17 cellular contexts compared by ENCODE assay signal in the genomic region with DNA sequence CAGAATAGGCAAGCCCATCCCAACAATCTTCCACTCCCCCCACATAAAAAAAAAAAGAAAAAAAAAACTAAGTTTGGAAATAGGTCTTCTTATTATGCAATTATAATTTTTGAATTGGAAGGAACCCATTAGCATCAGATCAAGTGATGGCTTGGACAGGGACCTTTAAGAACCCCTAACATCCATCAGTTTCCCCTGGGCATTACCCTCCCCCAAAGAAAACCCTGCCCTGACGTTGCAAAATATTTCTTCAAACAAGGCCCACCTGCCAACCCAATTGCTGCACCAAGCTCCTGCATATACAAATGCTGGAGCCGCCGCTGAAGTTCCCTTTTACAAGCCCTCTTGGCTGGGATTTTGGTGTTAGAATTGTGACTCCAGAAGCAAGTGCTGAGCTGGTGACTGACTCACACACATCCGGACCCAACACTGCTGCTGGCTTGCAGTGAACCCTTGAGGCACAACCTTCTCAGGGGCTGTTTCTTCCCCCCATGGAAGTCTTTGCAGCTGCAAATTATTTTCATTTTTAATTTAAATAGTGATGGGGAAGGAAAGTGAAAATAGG. TPM values are rescaled to one million over a fixed set of nuclear protein-coding genes. Genes with fewer than 3 reads are reported as not detected.
DNase-seq lines count a peak whose midpoint lies in the region; ATAC-seq and TF ChIP-seq lines count a peak whose summit lies in the region.
"Had no signal": no experiment of that assay in that cellular context is flagged by ENCODE, and none has a peak within 500 bp of the region (broad histone marks: within the 10 kb centered on the region; RNA-seq: fewer than 3 reads in every experiment).

No MANE protein-coding gene starts in this region.

- CTCF ChIA-PET in BJ (lab: Yijun Ruan, JAX): interaction anchor here (1.2 to 3.3 kb wide), 4 partner anchors 10 to 101 kb away, joined by 3 to 13 read pairs (median 5); a partner anchor contains a TSS

- H3K27me3 ChIP-seq in BJ (ENCODE audit: control insufficient read depth, insufficient read depth, low read length) (no peaks in the 10 kb centered on the region), osteoblast (ENCODE audit: insufficient read depth, low read length) (no peaks in the 10 kb centered on the region)
- H3K27me3 ChIP-seq: BLaER1, neutrophil had no signal

- TF ChIP-seq CTCF in BJ (IDR thresholded peaks at IDR 0.05; ENCODE audit: insufficient read depth, low read depth, low read length): no peak
- no peak for TF ChIP-seq CTCF in NB4 (IDR thresholded peaks at IDR 0.05; ENCODE audit: low read depth, low read length)
- TF ChIP-seq CTCF in osteoblast (IDR thresholded peaks at IDR 0.05; ENCODE audit: extremely low read depth, low read depth, low read length): no peak

- no peak overlapping the region for H3K27ac ChIP-seq in osteoblast (ENCODE audit: low read depth, low read length)
- H3K27ac ChIP-seq: BLaER1, neutrophil, RWPE1 had no signal

- no peak overlapping the region for H3K4me2 ChIP-seq in osteoblast (ENCODE audit: insufficient read depth, low read length)
- H3K4me2 ChIP-seq: BLaER1 had no signal

- no peaks in the 10 kb centered on the region for H3K9me3 ChIP-seq in osteoblast (ENCODE audit: low read depth, low read length)
- H3K9me3 ChIP-seq: BLaER1, neutrophil had no signal

- H2AFZ ChIP-seq in osteoblast (ENCODE audit: low read length): no peak overlapping the region

- H3K4me3 ChIP-seq in BJ (ENCODE audit: low read depth, low read length) (no peak overlapping the region), NB4 (ENCODE audit: low read depth, low read length) (no peak overlapping the region), osteoblast (ENCODE audit: insufficient read depth, low read length) (no peak overlapping the region)
- H3K4me3 ChIP-seq: BLaER1 had no signal

- POLR2A ChIA-PET in BJ (lab: Charles Lee): no interaction called here

- H3K79me2 ChIP-seq in osteoblast (ENCODE audit: insufficient read depth, low read length): no peaks in the 10 kb centered on the region

- peaks cover 30% of the 10 kb centered on the region for H3K4me1 ChIP-seq in osteoblast (ENCODE audit: insufficient read depth, low read length)
- H3K4me1 ChIP-seq: BLaER1 had no signal

- H4K20me1 ChIP-seq in osteoblast (ENCODE audit: insufficient read depth, low read length): no peaks in the 10 kb centered on the region
- H4K20me1 ChIP-seq: BLaER1 had no signal

- TF ChIP-seq POLR2A in NB4 (IDR thresholded peaks at IDR 0.05; ENCODE audit: extremely low read depth, insufficient read length): no peak

- no peak for ATAC-seq in GM19351 (IDR thresholded peaks at IDR 0.05; ENCODE audit: unreplicated experiment)

- peak; percentile 12 for DNase-seq in BJ (ENCODE audit: low read depth)
- DNase-seq in NB4 (ENCODE audit: low read depth): peak; percentile 16
- DNase-seq in fibroblast of peridontal ligament (ENCODE audit: extremely low read depth): peak; percentile 31
- peak; percentile 86 for DNase-seq in osteoblast (ENCODE audit: insufficient read length, low spot score, missing footprints)
- DNase-seq in activated T-cell treated with anti-CD3 and anti-CD28 coated beads for 4 hours: no peak
- no peak for DNase-seq in epidermal melanocyte (ENCODE audit: insufficient read length, low spot score)
- no peak for DNase-seq in central memory CD4-positive, alpha-beta T cell
- DNase-seq: activated CD4-positive, alpha-beta T cell treated with anti-CD3 and anti-CD28 coated beads, Interleukin-2, amount 50 U/mL, for 1 hour; cortex of kidney; DMS79; NCI-H2107; small intestine had no signal

- H3K36me3 ChIP-seq in BJ (ENCODE audit: control insufficient read depth, insufficient read depth, low read length) (no peaks in the 10 kb centered on the region), osteoblast (ENCODE audit: insufficient read depth, low read length) (no peaks in the 10 kb centered on the region)
- H3K36me3 ChIP-seq: BLaER1, neutrophil had no signal

RNA-seq across cellular contexts. Expression of a gene that starts 56.1 kb away (rescaled TPM):
- polyA plus RNA-seq in BJ (2011; rRNA removed): 1.2 and 1.3 TPM in 2 replicates
- polyA minus RNA-seq in BJ (2011; rRNA and poly(A)+ RNA removed): 1.0 and 1.2 TPM in 2 replicates
- total RNA-seq in osteoblast: 1.1 and 1.5 TPM in 2 replicates
- total RNA-seq: T-helper 2 cell treated with Interferon-gamma antibody and Interleukin-4, amounts not matched to agents 100 ng/mL and 5 ng/mL, for 36 hours had no signal

Comparison
In these comparisons a context has a peak if more than half of its experiments do, and no peak if none do; other contexts are left out.
1. DNase-seq: peak in BJ (single experiment), NB4 (single experiment), fibroblast of peridontal ligament (single experiment) and osteoblast (single experiment); none in activated T-cell treated with anti-CD3 and anti-CD28 coated beads for 4 hours (single experiment), epidermal melanocyte (single experiment) and central memory CD4-positive, alpha-beta T cell (single experiment).